17 cellular contexts compared by ENCODE assay signal in genomic region chr9:114225534-114226288, GRCh38.
DNase-seq lines count a peak whose midpoint lies in the region; ATAC-seq lines count a peak whose summit lies in the region.
"Had no signal": no experiment of that assay in that cellular context is flagged by ENCODE, and none has a peak within 500 bp of the region (broad histone marks: within the 10 kb centered on the region; RNA-seq: fewer than 3 reads in every experiment).

No MANE protein-coding gene starts in this region.

- no peaks in the 10 kb centered on the region for H3K36me3 ChIP-seq in HUES64 (ENCODE audit: insufficient read depth, low read length)
- H3K36me3 ChIP-seq: HAP-1, left lung had no signal

- peak; percentile 67 for DNase-seq in AG08395 (ENCODE audit: low spot score)
- DNase-seq in astrocyte of the hippocampus (ENCODE audit: low read depth, low spot score): peak; percentile 62
- peak; percentile 57 for DNase-seq in medulla oblongata (ENCODE audit: extremely low spot score)
- DNase-seq in NOMO-1 (lab: John Stamatoyannopoulos, UW; ENCODE audit: unreplicated experiment in 2 of 2): no peak
- no peak for DNase-seq in NCI-H1694 treated with DMSO at 0.1 percent for 48 hours (lab: John Stamatoyannopoulos, UW)
- DNase-seq in germinal center (ENCODE audit: low spot score): no peak
- DNase-seq: activated naive CD8-positive, alpha-beta T cell treated with anti-CD3 and anti-CD28 coated beads, Interleukin-2, amount 10 ng/mL, durations not matched to agents 7 days and 5 days; AML-193; DMS153; nucleus accumbens had no signal

- ATAC-seq in GM19455 (IDR thresholded peaks at IDR 0.05; ENCODE audit: unreplicated experiment): no peak
- ATAC-seq: HepG2, left lung had no signal

- 73% methylated on average over 11 of the region's 11 CpGs for WGBS in HUES64

- no peaks in the 10 kb centered on the region for H3K9me3 ChIP-seq in HUES64 (ENCODE audit: insufficient read depth, low read depth, low read length)
- H3K9me3 ChIP-seq: HAP-1, left lung had no signal

- H3K27me3 ChIP-seq in HUES64 (ENCODE audit: insufficient read depth, low read length): no peaks in the 10 kb centered on the region
- H3K27me3 ChIP-seq: left lung had no signal

- H3K27ac ChIP-seq in HUES64 (ENCODE audit: low read depth, low read length): peak overlapping the region; percentile 50; the same call in 1 of the 2 replicates
- H3K27ac ChIP-seq: left lung, SK-N-MC had no signal

- no peak overlapping the region for H3K4me3 ChIP-seq in HUES64 (ENCODE audit: low read length)
- H3K4me3 ChIP-seq: dorsolateral prefrontal cortex, HAP-1, left lung, SK-N-MC had no signal

- peak overlapping the region; percentile 30; the same call in 1 of the 2 replicates for H3K9ac ChIP-seq in HUES64 (ENCODE audit: low read depth, low read length)

- H3K4me1 ChIP-seq in HUES64 (ENCODE audit: insufficient read depth, low read length): peaks cover 23% of the 10 kb centered on the region
- H3K4me1 ChIP-seq: HAP-1, left lung had no signal

Comparison
In these comparisons a context has a peak if more than half of its experiments do, and no peak if none do; other contexts are left out.
1. DNase-seq: peak in AG08395 (single experiment), astrocyte of the hippocampus (single experiment) and medulla oblongata (single experiment); none in NOMO-1 (0 of 2), NCI-H1694 treated with DMSO at 0.1 percent for 48 hours (single experiment) and germinal center (single experiment).